In genomic region chr11:33772300-33772699, GRCh38 we compare ENCODE assay signal across 12 cellular contexts. TPM values are rescaled to one million over a fixed set of nuclear protein-coding genes. Genes with fewer than 3 reads are reported as not detected.
DNase-seq lines count a peak whose midpoint lies in the region; ATAC-seq and TF ChIP-seq lines count a peak whose summit lies in the region.
"Had no signal": no experiment of that assay in that cellular context is flagged by ENCODE, and none has a peak within 500 bp of the region (broad histone marks: within the 10 kb centered on the region; RNA-seq: fewer than 3 reads in every experiment).

No MANE protein-coding gene starts in this region.

- no peak for TF ChIP-seq POLR2A in sigmoid colon (IDR thresholded peaks at IDR 0.05)

- intact Hi-C loops in sigmoid colon (cut with DNase I), result loop anchor here (5.0 to 10.0 kb wide), 2 partner anchors 35 to 283 kb away; partner anchors contain the start of genes CAPRIN1 and CD59

- no peak for TF ChIP-seq CTCF in DND-41 (IDR thresholded peaks at IDR 0.05; ENCODE audit: borderline replicate concordance, extremely low read depth, low read length, poor library complexity, severe bottlenecking)
- TF ChIP-seq CTCF in RWPE1 (conservative IDR thresholded peaks at IDR 0.05; ENCODE audit: low read depth), result no peak
- TF ChIP-seq CTCF in sigmoid colon (IDR thresholded peaks at IDR 0.05), result no peak

- peaks cover 27% of the 10 kb centered on the region for H3K4me1 ChIP-seq in DND-41 (ENCODE audit: insufficient read depth, low read length)
- peaks cover 0 to 42% (median 39%) of the 10 kb centered on the region in 4 donors for H3K4me1 ChIP-seq in sigmoid colon

- no peak for ATAC-seq in DND-41 (ENCODE audit: insufficient read depth, low read depth)

- no peak overlapping the region for H2AFZ ChIP-seq in DND-41 (ENCODE audit: low read depth, low read length)

- H3K9me3 ChIP-seq in DND-41 (ENCODE audit: insufficient read depth, low read length, severe bottlenecking) (no peaks in the 10 kb centered on the region), sigmoid colon (no peaks in the 10 kb centered on the region)
- H3K9me3 ChIP-seq: thyroid gland had no signal

- peaks cover 21% of the 10 kb centered on the region; the same call in 1 of the 2 replicates for H3K36me3 ChIP-seq in DND-41 (ENCODE audit: insufficient read depth, low read length)
- H3K36me3 ChIP-seq in sigmoid colon, result peaks cover 0 to 22% (median 3%) of the 10 kb centered on the region in 4 donors

- H4K20me1 ChIP-seq in DND-41 (ENCODE audit: insufficient read depth, low read length), result peaks cover 19% of the 10 kb centered on the region; the same call in 1 of the 2 replicates

- no peak overlapping the region for H3K27ac ChIP-seq in DND-41 (ENCODE audit: low read length)
- H3K27ac ChIP-seq in RWPE1, result no peak overlapping the region
- no peak overlapping the region for H3K27ac ChIP-seq in sigmoid colon
- H3K27ac ChIP-seq: thyroid gland had no signal

- H3K4me3 ChIP-seq in DND-41 (ENCODE audit: low read depth in 1 of 2, low read length in 2 of 2) (no peak overlapping the region), sigmoid colon (no peak overlapping the region)
- H3K4me3 ChIP-seq: thyroid gland had no signal

- no peak for TF ChIP-seq EP300 in sigmoid colon (IDR thresholded peaks at IDR 0.05)

- H3K27me3 ChIP-seq in DND-41 (ENCODE audit: insufficient read depth, low read length, poor library complexity), result peaks cover 17% of the 10 kb centered on the region
- no peaks in the 10 kb centered on the region for H3K27me3 ChIP-seq in sigmoid colon
- H3K27me3 ChIP-seq: thyroid gland had no signal

- DNase-seq in A172 (ENCODE audit: low spot score) (peak; percentile 10), DND-41 (no peak), RWPE1 (ENCODE audit: low spot score) (peak; percentile 69), iris pigment epithelial cell (ENCODE audit: low read depth) (peak; percentile 61), NCI-H2029 (lab: John Stamatoyannopoulos, UW) (no peak), sigmoid colon (no peak), NCI-H2227 treated with DMSO at 0.1 percent for 48 hours (lab: John Stamatoyannopoulos, UW) (no peak)
- no peak for DNase-seq in stimulated activated CD4-positive, alpha-beta T cell treated with anti-CD3 and anti-CD28 coated beads, Interleukin-2, amount 100 ng/mL, for 48 hours
- DNase-seq: effector CD8-positive, alpha-beta T cell; NCI-H524; T-helper 9 cell; thyroid gland had no signal

- POLR2A ChIA-PET in RWPE1 (lab: Yijun Ruan, JAX; ENCODE audit: low non-redundant PET), result no interaction called here

- peak overlapping the region; percentile 88; the same call in 1 of the 2 replicates for H3K4me2 ChIP-seq in DND-41 (ENCODE audit: insufficient read depth, low read length)

- 82 to 90% methylated on average over 4 of the region's 4 CpGs for WGBS in sigmoid colon, 2 donors

- no peak overlapping the region for H3K9ac ChIP-seq in DND-41 (ENCODE audit: low read depth, low read length)

- CTCF ChIA-PET in RWPE1 (lab: Yijun Ruan, JAX), result interaction anchor here (0.6 kb wide), 1 partner anchor 65 kb away, joined by 4 read pairs; no protein-coding TSS in a partner anchor

- H3K79me2 ChIP-seq in DND-41 (ENCODE audit: insufficient read depth, low read length), result peaks cover 28% of the 10 kb centered on the region

RNA-seq across cellular contexts. Expression of gene FBXO3, which starts 2.0 kb away (rescaled TPM):
- 64.8 and 66.4 TPM in 2 replicates for total RNA-seq in A172 (2014; rRNA removed; shearing (Covaris generic))
- 10 to 100 TPM; 36.8 to 53.5 (median 50.4) TPM for total RNA-seq in sigmoid colon
- polyA plus RNA-seq in sigmoid colon, result 10 to 100 TPM; 20.2 to 34.7 (median 27.6) TPM

RNA-seq across cellular contexts. Expression of gene CD59, which starts 36.1 kb away (rescaled TPM):
- total RNA-seq in A172 (2014; rRNA removed; shearing (Covaris generic)), result 615 and 682 TPM in 2 replicates
- 100 to 1,000 TPM; 160 to 206 (median 183) TPM for total RNA-seq in sigmoid colon
- 100 to 1,000 TPM in 1 of 3 donors, 10 to 100 TPM in 2; 54.1 to 210 (median 80.7) TPM for polyA plus RNA-seq in sigmoid colon

Comparison
In these comparisons a context has a peak if more than half of its experiments do, and no peak if none do; other contexts are left out.
1. DNase-seq: peak in A172 (single experiment), RWPE1 (single experiment) and iris pigment epithelial cell (single experiment); none in DND-41 (single experiment), NCI-H2029 (single experiment), stimulated activated CD4-positive, alpha-beta T cell treated with anti-CD3 and anti-CD28 coated beads, Interleukin-2, amount 100 ng/mL, for 48 hours (0 of 2), sigmoid colon (single experiment) and NCI-H2227 treated with DMSO at 0.1 percent for 48 hours (single experiment).